Comparison of ENCODE assay signal across 21 cellular contexts in genomic region chr2:20094955-20095354, GRCh38. TPM values are rescaled to one million over a fixed set of nuclear protein-coding genes. Genes with fewer than 3 reads are reported as not detected.
A peak's percentile ranks its signal among the peaks of the same experiment; 100 is the strongest.
DNase-seq lines count a peak whose midpoint lies in the region; ATAC-seq, FAIRE-seq and TF ChIP-seq lines count a peak whose summit lies in the region.
"Had no signal": no experiment of that assay in that cellular context is flagged by ENCODE, and none has a peak within 500 bp of the region (broad histone marks: within the 10 kb centered on the region; RNA-seq: fewer than 3 reads in every experiment).

No MANE protein-coding gene starts in this region.

- intact Hi-C loops in endothelial cell of umbilical vein (cut with micrococcal nuclease) = loop anchor here (10.0 kb wide), 1 partner anchor 330 kb away; no protein-coding TSS in a partner anchor
- intact Hi-C loops in activated CD8-positive, alpha-beta T cell treated with anti-CD3 and anti-CD28 coated beads for 36 hours (cut with micrococcal nuclease) = no loop called here

- peaks cover 13% of the 10 kb centered on the region for H3K27me3 Mint-ChIP-seq in stimulated activated naive CD8-positive, alpha-beta T cell treated with anti-CD3 and anti-CD28 coated beads, Interleukin-15, Interleukin-2, amounts not matched to agents 100 ng/mL and 50 ng/mL, for 24 hours
- H3K27me3 Mint-ChIP-seq in stimulated activated naive CD8-positive, alpha-beta T cell treated with anti-CD3 and anti-CD28 coated beads, Interleukin-15, amount 100 ng/mL, for 72 hours = peaks cover 40% of the 10 kb centered on the region
- H3K27me3 Mint-ChIP-seq in nephron (ENCODE audit: low read depth) = no peaks in the 10 kb centered on the region
- peaks cover 10% of the 10 kb centered on the region for H3K27me3 Mint-ChIP-seq in activated CD8-positive, alpha-beta T cell treated with anti-CD3 and anti-CD28 coated beads for 36 hours

- no peaks in the 10 kb centered on the region for H3K4me1 Mint-ChIP-seq in stimulated activated naive CD8-positive, alpha-beta T cell treated with anti-CD3 and anti-CD28 coated beads, Interleukin-15, Interleukin-2, amounts not matched to agents 100 ng/mL and 50 ng/mL, for 24 hours (ENCODE audit: low read depth)
- peaks cover 12% of the 10 kb centered on the region for H3K4me1 Mint-ChIP-seq in stimulated activated naive CD8-positive, alpha-beta T cell treated with anti-CD3 and anti-CD28 coated beads, Interleukin-15, amount 100 ng/mL, for 72 hours
- H3K4me1 Mint-ChIP-seq in nephron = peaks cover 35% of the 10 kb centered on the region
- no peaks in the 10 kb centered on the region for H3K4me1 Mint-ChIP-seq in activated CD8-positive, alpha-beta T cell treated with anti-CD3 and anti-CD28 coated beads for 36 hours (ENCODE audit: low read depth)

- no peak for DNase-seq in stimulated activated naive CD8-positive, alpha-beta T cell treated with anti-CD3 and anti-CD28 coated beads, Interleukin-15, amount 100 ng/mL, for 72 hours
- no peak for DNase-seq in endothelial cell of umbilical vein (ENCODE audit: low read depth, low spot score)
- DNase-seq in nucleus accumbens (lab: John Stamatoyannopoulos, UW) = no peak
- DNase-seq in activated CD8-positive, alpha-beta T cell treated with anti-CD3 and anti-CD28 coated beads for 36 hours = no peak
- DNase-seq: Caco-2; CD4-positive, alpha-beta T cell; DMS153; EL; NCI-H1417 treated with DMSO at 0.1 percent for 48 hours; NCI-H187 treated with DMSO at 0.1 percent for 48 hours; NCI-H2227 treated with DMSO at 0.1 percent for 48 hours; NCI-H524; NCI-H82; OCI-M1 had no signal

- no peaks in the 10 kb centered on the region for H3K36me3 Mint-ChIP-seq in stimulated activated naive CD8-positive, alpha-beta T cell treated with anti-CD3 and anti-CD28 coated beads, Interleukin-15, Interleukin-2, amounts not matched to agents 100 ng/mL and 50 ng/mL, for 24 hours (ENCODE audit: low read depth)
- H3K36me3 Mint-ChIP-seq in nephron (ENCODE audit: low read depth) = no peaks in the 10 kb centered on the region
- no peaks in the 10 kb centered on the region for H3K36me3 Mint-ChIP-seq in activated CD8-positive, alpha-beta T cell treated with anti-CD3 and anti-CD28 coated beads for 36 hours (ENCODE audit: low read depth)

- CTCF ChIA-PET in endothelial cell of umbilical vein (lab: Charles Lee) = interaction anchor here (0.8 to 8.7 kb wide), 18 partner anchors 9 to 231 kb away, joined by 3 to 259 read pairs (median 6); partner anchors contain the start of genes LAPTM4A and MATN3
- CTCF ChIA-PET in activated CD8-positive, alpha-beta T cell treated with anti-CD3 and anti-CD28 coated beads for 36 hours (lab: Charles Lee) = interaction anchor here (1.1 to 3.1 kb wide), 3 partner anchors 13 to 139 kb away, joined by 3 to 31 read pairs (median 5); no protein-coding TSS in a partner anchor

- no peaks in the 10 kb centered on the region for H3K9me1 ChIP-seq in endothelial cell of umbilical vein (replicated peaks; ENCODE audit: control insufficient read depth, extremely low read depth, insufficient read depth, low read length)

- H3K4me3 ChIP-seq in endothelial cell of umbilical vein (replicated peaks in 1 of 3; ENCODE audit: insufficient read depth in 1 of 3, low read depth in 1 of 3, low read length in 3 of 3) = no peak overlapping the region

- FAIRE-seq in endothelial cell of umbilical vein (lab: Jason Lieb, UNC) = no peak
- FAIRE-seq: GM12891, GM19239, H1 had no signal

- no peaks in the 10 kb centered on the region for H3K4me1 ChIP-seq in endothelial cell of umbilical vein (ENCODE audit: control insufficient read depth, extremely low read depth, insufficient read depth, low read length)

- no peak overlapping the region for H3K27ac ChIP-seq in endothelial cell of umbilical vein (ENCODE audit: insufficient read depth, low read depth, low read length)
- H3K27ac ChIP-seq: KMS-11 had no signal

- no TSS peak for BruUV-seq in endothelial cell of umbilical vein (replicated peaks; lab: Mats Ljungman, UMichigan)

- H3K27ac Mint-ChIP-seq in stimulated activated naive CD8-positive, alpha-beta T cell treated with anti-CD3 and anti-CD28 coated beads, Interleukin-15, Interleukin-2, amounts not matched to agents 100 ng/mL and 50 ng/mL, for 24 hours = peak overlapping the region; percentile 7
- H3K27ac Mint-ChIP-seq in stimulated activated naive CD8-positive, alpha-beta T cell treated with anti-CD3 and anti-CD28 coated beads, Interleukin-15, amount 100 ng/mL, for 72 hours = peak overlapping the region in 1 of 2 donors; percentile 9
- H3K27ac Mint-ChIP-seq in nephron = peak overlapping the region in 2 of 3 experiments; percentile 22 to 94
- H3K27ac Mint-ChIP-seq in activated CD8-positive, alpha-beta T cell treated with anti-CD3 and anti-CD28 coated beads for 36 hours = no peak overlapping the region
- H3K27ac Mint-ChIP-seq: CD4-positive, alpha-beta T cell had no signal

- no peaks in the 10 kb centered on the region for H3K9me3 Mint-ChIP-seq in stimulated activated naive CD8-positive, alpha-beta T cell treated with anti-CD3 and anti-CD28 coated beads, Interleukin-15, Interleukin-2, amounts not matched to agents 100 ng/mL and 50 ng/mL, for 24 hours
- no peaks in the 10 kb centered on the region for H3K9me3 Mint-ChIP-seq in stimulated activated naive CD8-positive, alpha-beta T cell treated with anti-CD3 and anti-CD28 coated beads, Interleukin-15, amount 100 ng/mL, for 72 hours
- H3K9me3 Mint-ChIP-seq in nephron = no peaks in the 10 kb centered on the region
- H3K9me3 Mint-ChIP-seq in activated CD8-positive, alpha-beta T cell treated with anti-CD3 and anti-CD28 coated beads for 36 hours = no peaks in the 10 kb centered on the region
- H3K9me3 Mint-ChIP-seq: CD4-positive, alpha-beta T cell had no signal

- POLR2A ChIA-PET in endothelial cell of umbilical vein (lab: Charles Lee) = no interaction called here
- POLR2A ChIA-PET in activated CD8-positive, alpha-beta T cell treated with anti-CD3 and anti-CD28 coated beads for 36 hours (lab: Charles Lee) = interaction anchor here (0.6 kb wide), 1 partner anchor 166 kb away, joined by 4 read pairs; no protein-coding TSS in a partner anchor

- H3K4me2 ChIP-seq in endothelial cell of umbilical vein (ENCODE audit: insufficient read depth, low read length) = no peak overlapping the region
- H3K4me2 ChIP-seq: KMS-11 had no signal

- H3K27me3 ChIP-seq in endothelial cell of umbilical vein (ENCODE audit: control insufficient read depth in 2 of 2, insufficient read depth in 2 of 2, low read length in 2 of 2) = no peaks in the 10 kb centered on the region

- no peaks in the 10 kb centered on the region for H4K20me1 ChIP-seq in endothelial cell of umbilical vein (replicated peaks; ENCODE audit: control insufficient read depth, extremely low read depth, insufficient read depth, low read length)

- no peak for ATAC-seq in stimulated activated naive CD8-positive, alpha-beta T cell treated with anti-CD3 and anti-CD28 coated beads, Interleukin-15, amount 100 ng/mL, for 72 hours
- ATAC-seq in GM19455 (IDR thresholded peaks at IDR 0.05; ENCODE audit: unreplicated experiment) = no peak
- no peak for ATAC-seq in activated CD8-positive, alpha-beta T cell treated with anti-CD3 and anti-CD28 coated beads for 36 hours

- dilution Hi-C loops in endothelial cell of umbilical vein (cut with MboI; ENCODE audit: extremely low pct_ligation_motif_present, low sequenced_read_pairs) = no loop called here

- no peak overlapping the region for H3K4me3 Mint-ChIP-seq in stimulated activated naive CD8-positive, alpha-beta T cell treated with anti-CD3 and anti-CD28 coated beads, Interleukin-15, Interleukin-2, amounts not matched to agents 100 ng/mL and 50 ng/mL, for 24 hours
- no peak overlapping the region for H3K4me3 Mint-ChIP-seq in stimulated activated naive CD8-positive, alpha-beta T cell treated with anti-CD3 and anti-CD28 coated beads, Interleukin-15, amount 100 ng/mL, for 72 hours
- H3K4me3 Mint-ChIP-seq in nephron = no peak overlapping the region
- no peak overlapping the region for H3K4me3 Mint-ChIP-seq in activated CD8-positive, alpha-beta T cell treated with anti-CD3 and anti-CD28 coated beads for 36 hours
- H3K4me3 Mint-ChIP-seq: CD4-positive, alpha-beta T cell had no signal

- TF ChIP-seq POLR2A in endothelial cell of umbilical vein (IDR thresholded peaks at IDR 0.05; ENCODE audit: low read depth, low read length) = no peak

- no peak for TF ChIP-seq CTCF in endothelial cell of umbilical vein (IDR thresholded peaks at IDR 0.05; ENCODE audit: extremely low read depth in 1 of 2, insufficient read depth in 1 of 2, low read depth in 1 of 2, low read length in 2 of 2)
- no peak for TF ChIP-seq CTCF in nephron (IDR thresholded peaks at IDR 0.05; ENCODE audit: unreplicated experiment in 3 of 3)
- TF ChIP-seq CTCF in activated CD8-positive, alpha-beta T cell treated with anti-CD3 and anti-CD28 coated beads for 36 hours (IDR thresholded peaks at IDR 0.05) = no peak

- no peaks in the 10 kb centered on the region for H3K9me3 ChIP-seq in endothelial cell of umbilical vein (replicated peaks; ENCODE audit: control insufficient read depth, insufficient read depth, low read length)
- H3K9me3 ChIP-seq: Caco-2 had no signal

- H2AFZ ChIP-seq in endothelial cell of umbilical vein (ENCODE audit: low read depth, low read length) = no peak overlapping the region

- no peaks in the 10 kb centered on the region for H3K79me2 ChIP-seq in endothelial cell of umbilical vein (ENCODE audit: control insufficient read depth, insufficient read depth, low read length)

- H3K9ac ChIP-seq in endothelial cell of umbilical vein (replicated peaks; ENCODE audit: extremely low read depth, insufficient read depth, low read length) = no peak overlapping the region
- H3K9ac ChIP-seq: KMS-11 had no signal

- H3K36me3 ChIP-seq in endothelial cell of umbilical vein (ENCODE audit: control insufficient read depth in 2 of 2, extremely low read depth in 1 of 2, insufficient read depth in 2 of 2, low read length in 2 of 2) = no peaks in the 10 kb centered on the region

TF ChIP-seq in endothelial cell of umbilical vein, 7 proteins besides CTCF, POLR2A, EP300 and RAD21:
- TF ChIP-seq GATA2 (IDR thresholded peaks at IDR 0.05; ENCODE audit: insufficient read depth, insufficient read length, low read depth, low read length) = no peak
- TF ChIP-seq FOS (IDR thresholded peaks at IDR 0.05; ENCODE audit: borderline replicate concordance, insufficient read depth, low read length) = peak; percentile 12

RNA-seq across cellular contexts. Expression of gene LAPTM4A, which starts 43.5 kb away (rescaled TPM):
- total RNA-seq in endothelial cell of umbilical vein = 154 and 155 TPM in 2 replicates
- 371 and 427 TPM in 2 replicates for polyA plus RNA-seq in endothelial cell of umbilical vein
- 258 and 260 TPM in 2 replicates for polyA plus RNA-seq in endothelial cell of umbilical vein (2011; cell fraction: cytosol; rRNA removed)
- polyA plus RNA-seq in endothelial cell of umbilical vein (2011; cell fraction: nucleus; rRNA removed) = 103 and 116 TPM in 2 replicates
- polyA plus RNA-seq in endothelial cell of umbilical vein (2012) = 276 and 280 TPM in 2 replicates
- polyA minus RNA-seq in endothelial cell of umbilical vein = 197 and 215 TPM in 2 replicates
- polyA minus RNA-seq in endothelial cell of umbilical vein (2011; cell fraction: cytosol; rRNA and poly(A)+ RNA removed) = 40.1 TPM
- polyA minus RNA-seq in endothelial cell of umbilical vein (2011; cell fraction: nucleus; rRNA and poly(A)+ RNA removed) = 55.1 and 67.3 TPM in 2 replicates
- 10 to 100 TPM; 15.6 to 16.1 TPM for total RNA-seq in activated CD8-positive, alpha-beta T cell treated with anti-CD3 and anti-CD28 coated beads for 36 hours
